Comparison of ENCODE assay signal across 1 cellular context in the genomic region with DNA sequence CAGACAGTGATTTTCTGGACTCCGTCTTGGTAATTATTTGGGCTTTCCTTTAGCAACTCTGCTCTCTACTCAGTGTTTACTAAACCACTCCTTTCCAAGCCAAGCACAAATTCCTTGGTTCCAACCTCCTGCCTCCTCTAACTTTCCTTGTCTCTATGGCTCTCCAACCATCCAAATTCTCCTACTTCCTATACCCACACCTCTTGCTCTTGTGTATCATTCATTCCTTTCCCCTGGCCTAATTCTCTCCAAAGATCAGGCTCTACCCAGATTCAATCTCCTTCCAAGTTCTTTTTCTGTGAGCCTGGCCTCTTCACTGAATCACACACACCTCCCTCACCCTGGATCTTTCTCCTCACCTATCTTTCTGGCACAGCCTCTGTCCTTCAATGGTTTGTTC.
TF ChIP-seq lines count a peak whose summit lies in the region.

No MANE protein-coding gene starts in this region.

TF ChIP-seq in WTC11, 78 proteins besides CTCF, POLR2A, EP300 and RAD21 (continued from another document):
- TF ChIP-seq IRF1 (CRISPR knock-in tag; IDR thresholded peaks at IDR 0.05) (no peak), SMAD3 (CRISPR knock-in tag; IDR thresholded peaks at IDR 0.05; ENCODE audit: borderline replicate concordance) (no peak), ATF1 (CRISPR knock-in tag; IDR thresholded peaks at IDR 0.05) (no peak), CREM (CRISPR knock-in tag; IDR thresholded peaks at IDR 0.05) (no peak), NFYB (CRISPR knock-in tag; conservative IDR thresholded peaks at IDR 0.05; ENCODE audit: low read depth) (no peak), FOXJ3 (CRISPR knock-in tag; IDR thresholded peaks at IDR 0.05; ENCODE audit: borderline replicate concordance) (no peak), STAT6 (CRISPR knock-in tag; conservative IDR thresholded peaks at IDR 0.05; ENCODE audit: low read depth) (no peak), PRRX2 (CRISPR knock-in tag; IDR thresholded peaks at IDR 0.05) (no peak), TEAD4 (CRISPR knock-in tag; IDR thresholded peaks at IDR 0.05) (no peak), ZNF396 (CRISPR knock-in tag; IDR thresholded peaks at IDR 0.05; ENCODE audit: borderline replicate concordance) (no peak), FOXK1 (CRISPR knock-in tag; IDR thresholded peaks at IDR 0.05) (no peak)
- TF ChIP-seq, protein P1, sequence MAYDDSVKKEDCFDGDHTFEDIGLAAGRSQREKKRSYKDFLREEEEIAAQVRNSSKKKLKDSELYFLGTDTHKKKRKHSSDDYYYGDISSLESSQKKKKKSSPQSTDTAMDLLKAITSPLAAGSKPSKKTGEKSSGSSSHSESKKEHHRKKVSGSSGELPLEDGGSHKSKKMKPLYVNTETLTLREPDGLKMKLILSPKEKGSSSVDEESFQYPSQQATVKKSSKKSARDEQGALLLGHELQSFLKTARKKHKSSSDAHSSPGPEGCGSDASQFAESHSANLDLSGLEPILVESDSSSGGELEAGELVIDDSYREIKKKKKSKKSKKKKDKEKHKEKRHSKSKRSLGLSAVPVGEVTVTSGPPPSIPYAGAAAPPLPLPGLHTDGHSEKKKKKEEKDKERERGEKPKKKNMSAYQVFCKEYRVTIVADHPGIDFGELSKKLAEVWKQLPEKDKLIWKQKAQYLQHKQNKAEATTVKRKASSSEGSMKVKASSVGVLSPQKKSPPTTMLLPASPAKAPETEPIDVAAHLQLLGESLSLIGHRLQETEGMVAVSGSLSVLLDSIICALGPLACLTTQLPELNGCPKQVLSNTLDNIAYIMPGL (CRISPR knock-in tag; IDR thresholded peaks at IDR 0.05) = no peak
- TF ChIP-seq, protein P2, sequence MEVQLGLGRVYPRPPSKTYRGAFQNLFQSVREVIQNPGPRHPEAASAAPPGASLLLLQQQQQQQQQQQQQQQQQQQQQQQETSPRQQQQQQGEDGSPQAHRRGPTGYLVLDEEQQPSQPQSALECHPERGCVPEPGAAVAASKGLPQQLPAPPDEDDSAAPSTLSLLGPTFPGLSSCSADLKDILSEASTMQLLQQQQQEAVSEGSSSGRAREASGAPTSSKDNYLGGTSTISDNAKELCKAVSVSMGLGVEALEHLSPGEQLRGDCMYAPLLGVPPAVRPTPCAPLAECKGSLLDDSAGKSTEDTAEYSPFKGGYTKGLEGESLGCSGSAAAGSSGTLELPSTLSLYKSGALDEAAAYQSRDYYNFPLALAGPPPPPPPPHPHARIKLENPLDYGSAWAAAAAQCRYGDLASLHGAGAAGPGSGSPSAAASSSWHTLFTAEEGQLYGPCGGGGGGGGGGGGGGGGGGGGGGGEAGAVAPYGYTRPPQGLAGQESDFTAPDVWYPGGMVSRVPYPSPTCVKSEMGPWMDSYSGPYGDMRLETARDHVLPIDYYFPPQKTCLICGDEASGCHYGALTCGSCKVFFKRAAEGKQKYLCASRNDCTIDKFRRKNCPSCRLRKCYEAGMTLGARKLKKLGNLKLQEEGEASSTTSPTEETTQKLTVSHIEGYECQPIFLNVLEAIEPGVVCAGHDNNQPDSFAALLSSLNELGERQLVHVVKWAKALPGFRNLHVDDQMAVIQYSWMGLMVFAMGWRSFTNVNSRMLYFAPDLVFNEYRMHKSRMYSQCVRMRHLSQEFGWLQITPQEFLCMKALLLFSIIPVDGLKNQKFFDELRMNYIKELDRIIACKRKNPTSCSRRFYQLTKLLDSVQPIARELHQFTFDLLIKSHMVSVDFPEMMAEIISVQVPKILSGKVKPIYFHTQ (CRISPR knock-in tag; IDR thresholded peaks at IDR 0.05) = no peak
- TF ChIP-seq, protein P3, sequence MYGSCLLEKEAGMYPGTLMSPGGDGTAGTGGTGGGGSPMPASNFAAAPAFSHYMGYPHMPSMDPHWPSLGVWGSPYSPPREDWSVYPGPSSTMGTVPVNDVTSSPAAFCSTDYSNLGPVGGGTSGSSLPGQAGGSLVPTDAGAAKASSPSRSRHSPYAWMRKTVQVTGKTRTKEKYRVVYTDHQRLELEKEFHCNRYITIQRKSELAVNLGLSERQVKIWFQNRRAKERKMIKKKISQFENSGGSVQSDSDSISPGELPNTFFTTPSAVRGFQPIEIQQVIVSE (CRISPR knock-in tag; IDR thresholded peaks at IDR 0.05; ENCODE audit: borderline replicate concordance) = no peak
- TF ChIP-seq, protein P4, sequence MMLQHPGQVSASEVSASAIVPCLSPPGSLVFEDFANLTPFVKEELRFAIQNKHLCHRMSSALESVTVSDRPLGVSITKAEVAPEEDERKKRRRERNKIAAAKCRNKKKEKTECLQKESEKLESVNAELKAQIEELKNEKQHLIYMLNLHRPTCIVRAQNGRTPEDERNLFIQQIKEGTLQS (CRISPR knock-in tag; conservative IDR thresholded peaks at IDR 0.05) = no peak
